1 cellular context compared by ENCODE assay signal in genomic region chr1:35031103-35031452, GRCh38.
TF ChIP-seq lines count a peak whose summit lies in the region.

No MANE protein-coding gene starts in this region.

TF ChIP-seq in GM23338, 12 proteins besides CTCF, POLR2A, EP300 and RAD21 (continued from another document):
- TF ChIP-seq ZNF462 (CRISPR knock-in tag; IDR thresholded peaks at IDR 0.05) = no peak
- no peak for TF ChIP-seq STAT1 (IDR thresholded peaks at IDR 0.05; ENCODE audit: unreplicated experiment)
- TF ChIP-seq ETS1 (IDR thresholded peaks at IDR 0.05) = no peak
- no peak for TF ChIP-seq JUNB (IDR thresholded peaks at IDR 0.05; ENCODE audit: unreplicated experiment)
- TF ChIP-seq NANOG (IDR thresholded peaks at IDR 0.05; ENCODE audit: borderline replicate concordance) = no peak
- no peak for TF ChIP-seq ZNF331 (CRISPR knock-in tag; IDR thresholded peaks at IDR 0.05; ENCODE audit: low read depth)
- TF ChIP-seq EZH2 (IDR thresholded peaks at IDR 0.05; ENCODE audit: low read depth, unreplicated experiment) = no peak
- no peak for TF ChIP-seq REST (IDR thresholded peaks at IDR 0.05; ENCODE audit: unreplicated experiment)
- no peak for TF ChIP-seq CREB1 (CRISPR knock-in tag; IDR thresholded peaks at IDR 0.05; ENCODE audit: low read depth)
- no peak for TF ChIP-seq POLR2AphosphoS5 (IDR thresholded peaks at IDR 0.05; ENCODE audit: low read depth)
